16 cellular contexts compared by ENCODE assay signal in genomic region chr6:165233089-165233488, GRCh38.
DNase-seq lines count a peak whose midpoint lies in the region; ATAC-seq and TF ChIP-seq lines count a peak whose summit lies in the region.
"Had no signal": no experiment of that assay in that cellular context is flagged by ENCODE, and none has a peak within 500 bp of the region (broad histone marks: within the 10 kb centered on the region; RNA-seq: fewer than 3 reads in every experiment).

No MANE protein-coding gene starts in this region.

- H3K4me3 ChIP-seq in neuronal stem cell (ENCODE audit: low read length in 2 of 2): no peak overlapping the region
- no peak overlapping the region for H3K4me3 ChIP-seq in body of pancreas
- H3K4me3 ChIP-seq: GM12878, HAP-1 had no signal

- H3K36me3 Mint-ChIP-seq in neural crest cell (ENCODE audit: low read depth) (peaks cover 11% of the 10 kb centered on the region), MCF 10A (ENCODE audit: insufficient read depth, unreplicated experiment) (no peaks in the 10 kb centered on the region)
- H3K36me3 Mint-ChIP-seq: CD4-positive, CD25-positive, alpha-beta regulatory T cell; CD8-positive, alpha-beta T cell had no signal

- H3K4ac ChIP-seq in neuronal stem cell (ENCODE audit: low read length): no peak overlapping the region

- H2AFZ ChIP-seq in neuronal stem cell (ENCODE audit: low read length): peak overlapping the region; percentile 69

- H3K4me1 Mint-ChIP-seq in neural crest cell (peaks cover 21% of the 10 kb centered on the region), MCF 10A (ENCODE audit: insufficient read depth, unreplicated experiment) (peaks cover 6% of the 10 kb centered on the region)
- H3K4me1 Mint-ChIP-seq: CD4-positive, CD25-positive, alpha-beta regulatory T cell had no signal

- DNase-seq in neural crest cell (ENCODE audit: low read depth, low spot score) (no peak), neuronal stem cell (ENCODE audit: low spot score) (no peak), body of pancreas (no peak), MCF 10A (ENCODE audit: unreplicated experiment) (no peak)
- DNase-seq: Caco-2; CD4-positive, CD25-positive, alpha-beta regulatory T cell; CD8-positive, alpha-beta T cell; DMS153; EL; GDM1; GOT3; HFFc6 had no signal

- no TSS peak for BruUV-seq in MCF 10A (replicated peaks; lab: Mats Ljungman, UMichigan)

- no peak overlapping the region for H2BK15ac ChIP-seq in neuronal stem cell (ENCODE audit: low read length)

- H4K91ac ChIP-seq in neuronal stem cell (ENCODE audit: low read depth, low read length, poor library complexity): no peak overlapping the region

- no peak overlapping the region for H3K4me2 ChIP-seq in neuronal stem cell (ENCODE audit: insufficient read depth, low read length, poor library complexity, severe bottlenecking)

- H3K27ac Mint-ChIP-seq in neural crest cell (ENCODE audit: unreplicated experiment): peak overlapping the region; percentile 75
- H3K27ac Mint-ChIP-seq in MCF 10A (ENCODE audit: low read depth, unreplicated experiment): no peak overlapping the region
- H3K27ac Mint-ChIP-seq: CD4-positive, CD25-positive, alpha-beta regulatory T cell; CD8-positive, alpha-beta T cell; HFFc6 had no signal

- TF ChIP-seq POLR2A in body of pancreas (IDR thresholded peaks at IDR 0.05): no peak

- no peak overlapping the region for H2BK120ac ChIP-seq in neuronal stem cell (ENCODE audit: low read depth, low read length)

- no peak overlapping the region for H3K18ac ChIP-seq in neuronal stem cell (ENCODE audit: low read length)

- H3K9ac ChIP-seq in neuronal stem cell (ENCODE audit: low read depth, low read length, poor library complexity): no peak overlapping the region

- TF ChIP-seq CTCF in neural crest cell (conservative IDR thresholded peaks at IDR 0.05): no peak
- TF ChIP-seq CTCF in body of pancreas (IDR thresholded peaks at IDR 0.05): no peak
- no peak for TF ChIP-seq CTCF in MCF 10A (IDR thresholded peaks at IDR 0.05; ENCODE audit: unreplicated experiment)

- H2BK12ac ChIP-seq in neuronal stem cell (ENCODE audit: low read length): no peak overlapping the region

- H3K4me1 ChIP-seq in neuronal stem cell (ENCODE audit: control insufficient read depth in 2 of 2, insufficient read depth in 1 of 2, low read depth in 1 of 2, low read length in 2 of 2) (peaks cover 2 to 11% of the 10 kb centered on the region in 2 donors), body of pancreas (no peaks in the 10 kb centered on the region)
- H3K4me1 ChIP-seq: Caco-2, HAP-1 had no signal

- no peaks in the 10 kb centered on the region for H3K27me3 Mint-ChIP-seq in neural crest cell (ENCODE audit: low read depth)
- no peaks in the 10 kb centered on the region for H3K27me3 Mint-ChIP-seq in MCF 10A (ENCODE audit: insufficient read depth, unreplicated experiment)
- H3K27me3 Mint-ChIP-seq: CD4-positive, CD25-positive, alpha-beta regulatory T cell had no signal

- peak overlapping the region; percentile 0 for H3K27ac ChIP-seq in KOPT-K1 (ENCODE audit: low read depth, low read length, poor library complexity, severe bottlenecking)
- no peak overlapping the region for H3K27ac ChIP-seq in neuronal stem cell (replicated peaks; ENCODE audit: low read length)
- no peak overlapping the region for H3K27ac ChIP-seq in body of pancreas

- H3K27me3 ChIP-seq in neuronal stem cell (ENCODE audit: control insufficient read depth in 3 of 3, insufficient read depth in 3 of 3, low read depth in 1 of 3, low read length in 3 of 3) (no peaks in the 10 kb centered on the region), body of pancreas (no peaks in the 10 kb centered on the region)

- ATAC-seq in body of pancreas: no peak
- ATAC-seq in GM18519 (IDR thresholded peaks at IDR 0.05; ENCODE audit: low FRiP score, unreplicated experiment): no peak
- ATAC-seq: CD8-positive, alpha-beta T cell; GM12878 had no signal

- H3K9me3 ChIP-seq in KOPT-K1 (ENCODE audit: insufficient read depth, low read length, poor library complexity, severe bottlenecking) (peaks cover 28% of the 10 kb centered on the region), neuronal stem cell (replicated peaks in 1 of 2; ENCODE audit: control insufficient read depth in 2 of 2, insufficient read depth in 1 of 2, low read depth in 1 of 2, low read length in 2 of 2) (peaks cover 6 to 9% of the 10 kb centered on the region in 2 donors), body of pancreas (peaks cover 0 to 5% (median 0%) of the 10 kb centered on the region in 3 donors)
- H3K9me3 ChIP-seq: Caco-2, HAP-1 had no signal

- H4K8ac ChIP-seq in neuronal stem cell (ENCODE audit: low read depth, low read length): no peak overlapping the region

- H2BK5ac ChIP-seq in neuronal stem cell (ENCODE audit: low read length): no peak overlapping the region

- WGBS in neuronal stem cell (ENCODE audit: extremely low coverage in 2 of 2, insufficient read length in 2 of 2, insufficient replicate concordance in 1 of 2), 2 donors: no CpG with 5 or more reads among the region's 1 CpG
- 13% methylated on average over 1 of the region's 1 CpG; no CpG with 5 or more reads in 1 of the 2 donors for WGBS in body of pancreas, 2 donors

- H3K9me3 Mint-ChIP-seq in neural crest cell (peaks cover 20% of the 10 kb centered on the region), MCF 10A (ENCODE audit: unreplicated experiment) (peaks cover 8% of the 10 kb centered on the region)

- POLR2A ChIA-PET in MCF 10A (lab: Yijun Ruan, JAX): interaction anchor here (2.6 kb wide), 1 partner anchor 306 kb away, joined by 13 read pairs; no protein-coding TSS in a partner anchor

- H3K4me3 Mint-ChIP-seq in neural crest cell: no peak overlapping the region
- no peak overlapping the region for H3K4me3 Mint-ChIP-seq in MCF 10A (ENCODE audit: unreplicated experiment)
- H3K4me3 Mint-ChIP-seq: CD4-positive, CD25-positive, alpha-beta regulatory T cell; CD8-positive, alpha-beta T cell; HFFc6 had no signal

- H2AK5ac ChIP-seq in neuronal stem cell (ENCODE audit: low read depth, low read length): no peak overlapping the region

- H3K14ac ChIP-seq in neuronal stem cell (ENCODE audit: low read length): no peak overlapping the region

- intact Hi-C loops in body of pancreas (cut with DNase I): no loop called here
- intact Hi-C loops in MCF 10A (cut with micrococcal nuclease): loop anchor here (5.0 kb wide), 1 partner anchor 1816 kb away; no protein-coding TSS in a partner anchor

- H3K79me1 ChIP-seq in neuronal stem cell (ENCODE audit: low read depth, low read length): no peaks in the 10 kb centered on the region

- no peak overlapping the region for H3K23ac ChIP-seq in neuronal stem cell (ENCODE audit: low read depth, low read length, poor library complexity)

- CTCF ChIA-PET in MCF 10A (lab: Yijun Ruan, JAX): interaction anchor here (1.5 to 4.8 kb wide), 6 partner anchors 9 to 305 kb away, joined by 3 to 43 read pairs (median 7); no protein-coding TSS in a partner anchor

- H3K36me3 ChIP-seq in KOPT-K1 (ENCODE audit: insufficient read depth, low read length): no peaks in the 10 kb centered on the region
- H3K36me3 ChIP-seq in neuronal stem cell (replicated peaks in 1 of 2; ENCODE audit: control insufficient read depth in 2 of 2, insufficient read depth in 2 of 2, low read length in 2 of 2): no peaks in the 10 kb centered on the region
- H3K36me3 ChIP-seq in body of pancreas (replicated peaks in 1 of 2; ENCODE audit: insufficient read depth in 1 of 2, low read depth in 2 of 2): no peaks in the 10 kb centered on the region
- H3K36me3 ChIP-seq: HAP-1 had no signal
